19 cellular contexts compared by ENCODE assay signal in genomic region chr4:45349859-45350258, GRCh38.
A peak's percentile ranks its signal among the peaks of the same experiment; 100 is the strongest.
DNase-seq lines count a peak whose midpoint lies in the region; ATAC-seq and TF ChIP-seq lines count a peak whose summit lies in the region.
"Had no signal": no experiment of that assay in that cellular context is flagged by ENCODE, and none has a peak within 500 bp of the region (broad histone marks: within the 10 kb centered on the region; RNA-seq: fewer than 3 reads in every experiment).

No MANE protein-coding gene starts in this region.

- H2BK120ac ChIP-seq in neuronal stem cell (ENCODE audit: low read depth, low read length) = no peak overlapping the region

- H3K27me3 ChIP-seq in neuronal stem cell (ENCODE audit: control insufficient read depth in 3 of 3, insufficient read depth in 3 of 3, low read depth in 1 of 3, low read length in 3 of 3) = no peaks in the 10 kb centered on the region
- H3K27me3 ChIP-seq in upper lobe of right lung = no peaks in the 10 kb centered on the region

- no peak overlapping the region for H3K4ac ChIP-seq in neuronal stem cell (ENCODE audit: low read length)

- H3K9me3 ChIP-seq in neuronal stem cell (replicated peaks in 1 of 2; ENCODE audit: control insufficient read depth in 2 of 2, insufficient read depth in 1 of 2, low read depth in 1 of 2, low read length in 2 of 2) = no peaks in the 10 kb centered on the region
- H3K9me3 ChIP-seq in upper lobe of right lung = no peaks in the 10 kb centered on the region

- no peak overlapping the region for H3K4me2 ChIP-seq in neuronal stem cell (ENCODE audit: insufficient read depth, low read length, poor library complexity, severe bottlenecking)

- peak; percentile 1 for DNase-seq in astrocyte of the spinal cord (ENCODE audit: low read depth, low spot score)
- DNase-seq in neuronal stem cell (ENCODE audit: low spot score) = no peak
- DNase-seq in NCI-H1436 treated with DMSO at 0.1 percent for 48 hours (lab: John Stamatoyannopoulos, UW) = no peak
- no peak for DNase-seq in D341Med (ENCODE audit: low spot score)
- DNase-seq in germinal center (ENCODE audit: low spot score) = no peak
- DNase-seq in upper lobe of right lung = no peak
- DNase-seq: activated CD8-positive, alpha-beta T cell treated with anti-CD3 and anti-CD28 coated beads for 36 hours; activated gamma-delta T cell; activated T-cell treated with anti-CD3 and anti-CD28 coated beads for 4 hours; DMS 273 treated with DMSO at 0.1 percent for 48 hours; mesendoderm; naive B cell; NCI-H1105; NCI-H2029 treated with DMSO at 0.1 percent for 48 hours; NCI-H345; SHP77 treated with DMSO at 0.1 percent for 48 hours had no signal

- H3K79me1 ChIP-seq in neuronal stem cell (ENCODE audit: low read depth, low read length) = no peaks in the 10 kb centered on the region

- H3K23ac ChIP-seq in neuronal stem cell (ENCODE audit: low read depth, low read length, poor library complexity) = no peak overlapping the region

- in situ Hi-C loops in astrocyte of the spinal cord (cut with HindIII; ENCODE audit: low sequenced_read_pairs) = no loop called here

- no peak overlapping the region for H4K8ac ChIP-seq in neuronal stem cell (ENCODE audit: low read depth, low read length)

- ATAC-seq in GM18502 (IDR thresholded peaks at IDR 0.05; ENCODE audit: poor library complexity, unreplicated experiment) (peak; percentile 17), HG02610 (IDR thresholded peaks at IDR 0.05; ENCODE audit: unreplicated experiment) (peak; percentile 22), upper lobe of right lung (no peak)
- ATAC-seq: activated CD4-positive, CD25-positive, alpha-beta regulatory T cell treated with anti-CD3 and anti-CD28 coated beads, Interleukin-2, amount 50 U/mL, for 24 hours; activated CD8-positive, alpha-beta T cell treated with anti-CD3 and anti-CD28 coated beads for 36 hours had no signal

- TF ChIP-seq CTCF in astrocyte of the spinal cord (IDR thresholded peaks at IDR 0.05; ENCODE audit: low read depth, low read length) (no peak), upper lobe of right lung (IDR thresholded peaks at IDR 0.05) (no peak)

- H3K36me3 ChIP-seq in neuronal stem cell (replicated peaks in 1 of 2; ENCODE audit: control insufficient read depth in 2 of 2, insufficient read depth in 2 of 2, low read length in 2 of 2) = no peaks in the 10 kb centered on the region
- H3K36me3 ChIP-seq in upper lobe of right lung = no peaks in the 10 kb centered on the region

- WGBS in neuronal stem cell (ENCODE audit: extremely low coverage in 2 of 2, insufficient read length in 2 of 2, insufficient replicate concordance in 1 of 2), 2 donors = no CpG with 5 or more reads among the region's 1 CpG

- no peak overlapping the region for H3K27ac ChIP-seq in neuronal stem cell (replicated peaks; ENCODE audit: low read length)
- H3K27ac ChIP-seq in upper lobe of right lung = no peak overlapping the region

- intact Hi-C loops in upper lobe of right lung (cut with DNase I) = no loop called here

- no peak overlapping the region for H3K9ac ChIP-seq in neuronal stem cell (ENCODE audit: low read depth, low read length, poor library complexity)

- no peak overlapping the region for H2BK12ac ChIP-seq in neuronal stem cell (ENCODE audit: low read length)

- no peaks in the 10 kb centered on the region for H3K4me1 ChIP-seq in neuronal stem cell (ENCODE audit: control insufficient read depth in 2 of 2, insufficient read depth in 1 of 2, low read depth in 1 of 2, low read length in 2 of 2)
- H3K4me1 ChIP-seq in upper lobe of right lung = no peaks in the 10 kb centered on the region

- no peak overlapping the region for H3K14ac ChIP-seq in neuronal stem cell (ENCODE audit: low read length)

- no peak overlapping the region for H4K91ac ChIP-seq in neuronal stem cell (ENCODE audit: low read depth, low read length, poor library complexity)

- no peak overlapping the region for H2BK15ac ChIP-seq in neuronal stem cell (ENCODE audit: low read length)

- H2BK5ac ChIP-seq in neuronal stem cell (ENCODE audit: low read length) = no peak overlapping the region

- H2AK5ac ChIP-seq in neuronal stem cell (ENCODE audit: low read depth, low read length) = no peak overlapping the region

- H3K4me3 ChIP-seq in astrocyte of the spinal cord (ENCODE audit: low read depth, low read length) = no peak overlapping the region
- H3K4me3 ChIP-seq in neuronal stem cell (ENCODE audit: low read length in 2 of 2) = no peak overlapping the region
- no peak overlapping the region for H3K4me3 ChIP-seq in upper lobe of right lung

- peak overlapping the region; percentile 90 for H2AFZ ChIP-seq in neuronal stem cell (ENCODE audit: low read length)

- H3K18ac ChIP-seq in neuronal stem cell (ENCODE audit: low read length) = no peak overlapping the region
